8 cellular contexts compared by ENCODE assay signal in genomic region chr17:77887464-77888241, GRCh38.
A peak's percentile ranks its signal among the peaks of the same experiment; 100 is the strongest.
DNase-seq lines count a peak whose midpoint lies in the region; TF ChIP-seq lines count a peak whose summit lies in the region.

No MANE protein-coding gene starts in this region.

- TF ChIP-seq CTCF in AG09319 (IDR thresholded peaks at IDR 0.05; ENCODE audit: low read depth, low read length), result no peak

- peak; percentile 39 for DNase-seq in AG09319 (ENCODE audit: extremely low read depth, low read depth)
- peak; percentile 15 for DNase-seq in MV-4-11 (lab: John Stamatoyannopoulos, UW)
- peak; percentile 74 to 79 for DNase-seq in activated CD4-positive, alpha-beta T cell treated with anti-CD3 and anti-CD28 coated beads for 4 hours
- peak; percentile 65 for DNase-seq in cerebellum (ENCODE audit: low spot score)
- peak; percentile 45 for DNase-seq in kidney tubule cell (ENCODE audit: low spot score)
- DNase-seq in stimulated activated CD4-positive, alpha-beta T cell treated with anti-CD3 and anti-CD28 coated beads, Interleukin-12 subunit alpha, Interleukin-12 subunit beta, amount 100 ng/mL, for 4 hours, result peak; percentile 57
- no peak for DNase-seq in OCI-M2 (lab: John Stamatoyannopoulos, UW; ENCODE audit: unreplicated experiment)
- DNase-seq in amniotic stem cell (lab: John Stamatoyannopoulos, UW), result no peak

Comparison
In these comparisons a context has a peak if more than half of its experiments do, and no peak if none do; other contexts are left out.
1. DNase-seq: peak in AG09319 (single experiment), MV-4-11 (single experiment), activated CD4-positive, alpha-beta T cell treated with anti-CD3 and anti-CD28 coated beads for 4 hours (2 of 2), cerebellum (single experiment), kidney tubule cell (single experiment) and stimulated activated CD4-positive, alpha-beta T cell treated with anti-CD3 and anti-CD28 coated beads, Interleukin-12 subunit alpha, Interleukin-12 subunit beta, amount 100 ng/mL, for 4 hours (single experiment); none in OCI-M2 (single experiment) and amniotic stem cell (single experiment).